18 cellular contexts compared by ENCODE assay signal in genomic region chr5:77847814-77848290, GRCh38.
DNase-seq lines count a peak whose midpoint lies in the region; ATAC-seq lines count a peak whose summit lies in the region.
"Had no signal": no experiment of that assay in that cellular context is flagged by ENCODE, and none has a peak within 500 bp of the region (broad histone marks: within the 10 kb centered on the region; RNA-seq: fewer than 3 reads in every experiment).

No MANE protein-coding gene starts in this region.

- no peak overlapping the region for H3K27ac ChIP-seq in HUES6 (ENCODE audit: low read depth, low read length)

- DNase-seq in NT2/D1 (ENCODE audit: low read depth, low spot score) (peak; percentile 83), iPS DF 19.7 (ENCODE audit: low read depth, low spot score) (peak; percentile 78), retina (peak; percentile 74), NCI-H82 (lab: John Stamatoyannopoulos, UW) (no peak), GM03348 (ENCODE audit: low spot score) (no peak)
- DNase-seq: activated CD8-positive, alpha-beta memory T cell treated with anti-CD3 and anti-CD28 coated beads for 24 hours; AML-193; central memory CD4-positive, alpha-beta T cell; GDM1; immature natural killer cell; mammary epithelial cell; MG63; NK-92 treated with Interleukin-12 subunit alpha and Interleukin-12 subunit beta, amount 100 ng/mL, for 24 hours; right cardiac atrium; stimulated activated CD4-positive, alpha-beta T cell treated with anti-CD3 and anti-CD28 coated beads, Interleukin-2, amount 100 ng/mL, for 24 hours; T-cell had no signal

- H3K4me3 ChIP-seq in HUES6 (ENCODE audit: low read depth, low read length) (peak overlapping the region; percentile 22; the same call in 1 of the 2 replicates), NT2/D1 (ENCODE audit: insufficient read length, low read depth) (no peak overlapping the region)
- H3K4me3 ChIP-seq: MG63 had no signal

- H3K36me3 ChIP-seq in HUES6 (ENCODE audit: control insufficient read depth, insufficient read depth, low read length) (no peaks in the 10 kb centered on the region), NT2/D1 (ENCODE audit: insufficient read depth, insufficient read length, low read length) (no peaks in the 10 kb centered on the region)
- H3K36me3 ChIP-seq: MG63 had no signal

- ATAC-seq in HG02571 (IDR thresholded peaks at IDR 0.05; ENCODE audit: unreplicated experiment): no peak
- ATAC-seq: right cardiac atrium, T-cell had no signal

- H3K27me3 ChIP-seq in HUES6 (ENCODE audit: control insufficient read depth, insufficient read depth, low read length) (peaks cover 100% of the 10 kb centered on the region), NT2/D1 (ENCODE audit: insufficient read depth, insufficient read length) (peaks cover 91% of the 10 kb centered on the region)
- H3K27me3 ChIP-seq: MG63 had no signal

- no peaks in the 10 kb centered on the region for H3K9me3 ChIP-seq in HUES6 (ENCODE audit: control insufficient read depth, insufficient read depth, low read depth, low read length)
- H3K9me3 ChIP-seq in NT2/D1 (ENCODE audit: insufficient read depth, low read length): no peaks in the 10 kb centered on the region
- H3K9me3 ChIP-seq: MG63 had no signal

- H3K4me1 ChIP-seq in HUES6 (ENCODE audit: control insufficient read depth, insufficient read depth, low read length): peaks cover 49% of the 10 kb centered on the region
- H3K4me1 ChIP-seq in NT2/D1 (ENCODE audit: insufficient read depth, insufficient read length): peaks cover 8% of the 10 kb centered on the region

- no peak overlapping the region for H3K9ac ChIP-seq in HUES6 (ENCODE audit: low read length)
- H3K9ac ChIP-seq in NT2/D1 (ENCODE audit: insufficient read length, low read depth): no peak overlapping the region

Comparison
In these comparisons a context has a peak if more than half of its experiments do, and no peak if none do; other contexts are left out.
1. DNase-seq: peak in NT2/D1 (single experiment), iPS DF 19.7 (single experiment) and retina (single experiment); none in NCI-H82 (single experiment) and GM03348 (single experiment).